In the genomic region with DNA sequence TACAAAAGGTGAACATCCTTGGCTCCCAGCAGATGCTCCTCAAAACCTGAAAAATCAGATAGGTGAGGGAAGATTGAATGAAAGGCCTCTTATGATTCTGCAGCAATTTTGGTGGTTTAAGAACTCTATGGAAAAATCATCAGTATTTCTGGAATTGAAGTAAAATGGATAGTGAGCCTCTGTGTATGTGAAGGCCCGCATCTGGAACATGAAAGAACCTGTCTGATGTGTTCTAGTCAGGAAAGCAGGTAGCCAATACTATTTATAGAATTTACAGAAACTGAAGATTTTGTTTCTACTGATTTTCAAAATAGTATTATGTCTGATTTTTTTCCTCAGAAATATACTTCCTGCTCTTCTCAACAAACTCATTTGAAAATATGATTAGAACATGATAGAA, we compare ENCODE assay signal across 2 cellular contexts.
TF ChIP-seq lines count a peak whose summit lies in the region.

No MANE protein-coding gene starts in this region.

TF ChIP-seq in A549, 52 proteins besides CTCF, POLR2A, EP300 and RAD21:
- TF ChIP-seq RNF2 (IDR thresholded peaks at IDR 0.05; ENCODE audit: borderline replicate concordance, low read depth) (no peak), CBX8 (IDR thresholded peaks at IDR 0.05) (no peak), PHF8 (IDR thresholded peaks at IDR 0.05; ENCODE audit: borderline replicate concordance, low read depth) (no peak), EHMT2 (IDR thresholded peaks at IDR 0.05; ENCODE audit: low read depth) (no peak), HEYL (CRISPR knock-in tag; IDR thresholded peaks at IDR 0.05) (no peak), TP53 (CRISPR knock-in tag; IDR thresholded peaks at IDR 0.05) (no peak), CBX2 (IDR thresholded peaks at IDR 0.05; ENCODE audit: borderline replicate concordance, low read depth) (no peak), KDM5A (IDR thresholded peaks at IDR 0.05) (no peak), CHD2 (IDR thresholded peaks at IDR 0.05; ENCODE audit: low read length, partially characterized antibody) (no peak), ZFP36 (IDR thresholded peaks at IDR 0.05; ENCODE audit: borderline replicate concordance, partially characterized antibody) (no peak), CHD4 (IDR thresholded peaks at IDR 0.05; ENCODE audit: borderline replicate concordance) (no peak), GATA3 (IDR thresholded peaks at IDR 0.05; ENCODE audit: borderline replicate concordance) (no peak), ZC3H11A (IDR thresholded peaks at IDR 0.05) (no peak), HOXB13 (CRISPR knock-in tag; IDR thresholded peaks at IDR 0.05; ENCODE audit: low read depth) (no peak), MAFK (IDR thresholded peaks at IDR 0.05; ENCODE audit: partially characterized antibody) (no peak)
- TF ChIP-seq, protein P1, sequence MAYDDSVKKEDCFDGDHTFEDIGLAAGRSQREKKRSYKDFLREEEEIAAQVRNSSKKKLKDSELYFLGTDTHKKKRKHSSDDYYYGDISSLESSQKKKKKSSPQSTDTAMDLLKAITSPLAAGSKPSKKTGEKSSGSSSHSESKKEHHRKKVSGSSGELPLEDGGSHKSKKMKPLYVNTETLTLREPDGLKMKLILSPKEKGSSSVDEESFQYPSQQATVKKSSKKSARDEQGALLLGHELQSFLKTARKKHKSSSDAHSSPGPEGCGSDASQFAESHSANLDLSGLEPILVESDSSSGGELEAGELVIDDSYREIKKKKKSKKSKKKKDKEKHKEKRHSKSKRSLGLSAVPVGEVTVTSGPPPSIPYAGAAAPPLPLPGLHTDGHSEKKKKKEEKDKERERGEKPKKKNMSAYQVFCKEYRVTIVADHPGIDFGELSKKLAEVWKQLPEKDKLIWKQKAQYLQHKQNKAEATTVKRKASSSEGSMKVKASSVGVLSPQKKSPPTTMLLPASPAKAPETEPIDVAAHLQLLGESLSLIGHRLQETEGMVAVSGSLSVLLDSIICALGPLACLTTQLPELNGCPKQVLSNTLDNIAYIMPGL (CRISPR knock-in tag; IDR thresholded peaks at IDR 0.05; ENCODE audit: borderline replicate concordance), result no peak
- TF ChIP-seq, protein P2, sequence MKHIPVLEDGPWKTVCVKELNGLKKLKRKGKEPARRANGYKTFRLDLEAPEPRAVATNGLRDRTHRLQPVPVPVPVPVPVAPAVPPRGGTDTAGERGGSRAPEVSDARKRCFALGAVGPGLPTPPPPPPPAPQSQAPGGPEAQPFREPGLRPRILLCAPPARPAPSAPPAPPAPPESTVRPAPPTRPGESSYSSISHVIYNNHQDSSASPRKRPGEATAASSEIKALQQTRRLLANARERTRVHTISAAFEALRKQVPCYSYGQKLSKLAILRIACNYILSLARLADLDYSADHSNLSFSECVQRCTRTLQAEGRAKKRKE (CRISPR knock-in tag; IDR thresholded peaks at IDR 0.05; ENCODE audit: low read depth), result no peak
- TF ChIP-seq, protein P3, sequence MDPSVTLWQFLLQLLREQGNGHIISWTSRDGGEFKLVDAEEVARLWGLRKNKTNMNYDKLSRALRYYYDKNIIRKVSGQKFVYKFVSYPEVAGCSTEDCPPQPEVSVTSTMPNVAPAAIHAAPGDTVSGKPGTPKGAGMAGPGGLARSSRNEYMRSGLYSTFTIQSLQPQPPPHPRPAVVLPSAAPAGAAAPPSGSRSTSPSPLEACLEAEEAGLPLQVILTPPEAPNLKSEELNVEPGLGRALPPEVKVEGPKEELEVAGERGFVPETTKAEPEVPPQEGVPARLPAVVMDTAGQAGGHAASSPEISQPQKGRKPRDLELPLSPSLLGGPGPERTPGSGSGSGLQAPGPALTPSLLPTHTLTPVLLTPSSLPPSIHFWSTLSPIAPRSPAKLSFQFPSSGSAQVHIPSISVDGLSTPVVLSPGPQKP (IDR thresholded peaks at IDR 0.05; ENCODE audit: low read depth, low read length), result no peak
- TF ChIP-seq, protein P4, sequence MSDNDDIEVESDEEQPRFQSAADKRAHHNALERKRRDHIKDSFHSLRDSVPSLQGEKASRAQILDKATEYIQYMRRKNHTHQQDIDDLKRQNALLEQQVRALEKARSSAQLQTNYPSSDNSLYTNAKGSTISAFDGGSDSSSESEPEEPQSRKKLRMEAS (IDR thresholded peaks at IDR 0.05), result no peak

TF ChIP-seq in GM23338, 12 proteins besides CTCF, POLR2A, EP300 and RAD21:
- no peak for TF ChIP-seq NANOG (IDR thresholded peaks at IDR 0.05; ENCODE audit: borderline replicate concordance)
- no peak for TF ChIP-seq STAT1 (IDR thresholded peaks at IDR 0.05; ENCODE audit: unreplicated experiment)
